In the genomic region with DNA sequence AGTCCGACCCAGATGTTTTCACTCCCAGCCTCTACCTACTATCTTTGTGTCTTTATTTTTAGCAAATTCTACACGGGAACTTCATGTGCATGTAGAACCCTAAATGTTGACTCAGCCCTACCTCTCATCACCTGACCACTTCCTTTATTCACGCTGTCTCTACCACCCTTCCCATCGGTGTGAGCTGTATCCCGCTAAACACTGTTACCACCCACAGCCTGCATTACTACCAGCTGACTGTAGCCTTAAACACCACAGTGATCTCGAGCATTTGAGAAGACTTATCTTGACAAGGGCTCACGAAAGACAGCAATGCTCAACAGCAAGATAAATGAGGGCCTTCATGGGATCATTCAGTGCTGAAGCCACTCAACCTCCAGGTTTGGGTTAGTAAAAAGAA, we compare ENCODE assay signal across 23 cellular contexts. TPM values are rescaled to one million over a fixed set of nuclear protein-coding genes. Genes with fewer than 3 reads are reported as not detected.
A peak's percentile ranks its signal among the peaks of the same experiment; 100 is the strongest.
DNase-seq lines count a peak whose midpoint lies in the region; ATAC-seq and TF ChIP-seq lines count a peak whose summit lies in the region.
"Had no signal": no experiment of that assay in that cellular context is flagged by ENCODE, and none has a peak within 500 bp of the region (broad histone marks: within the 10 kb centered on the region; RNA-seq: fewer than 3 reads in every experiment).

No MANE protein-coding gene starts in this region.

- no CpG with 5 or more reads among the region's 7 CpGs for WGBS in trophoblast cell (ENCODE audit: extremely low coverage, insufficient coverage, insufficient read length)

- peak overlapping the region; percentile 1 for H4K91ac ChIP-seq in trophoblast cell (ENCODE audit: low read depth, low read length)

- ATAC-seq in activated CD8-positive, alpha-beta memory T cell treated with anti-CD3 and anti-CD28 coated beads, Interleukin-2, amount 10 ng/mL, durations not matched to agents 7 days and 5 days: peak; percentile 65
- ATAC-seq in activated CD8-positive, alpha-beta T cell treated with anti-CD3 and anti-CD28 coated beads for 36 hours: peak; percentile 55
- ATAC-seq in GM19467 (IDR thresholded peaks at IDR 0.05; ENCODE audit: unreplicated experiment): no peak
- ATAC-seq: PC-3 had no signal

- no peak overlapping the region for H2BK5ac ChIP-seq in trophoblast cell (ENCODE audit: low read depth, low read length, poor library complexity)

- H3K4me3 Mint-ChIP-seq in activated CD8-positive, alpha-beta memory T cell treated with anti-CD3 and anti-CD28 coated beads, Interleukin-2, amount 10 ng/mL, durations not matched to agents 7 days and 5 days: no peak overlapping the region
- no peak overlapping the region for H3K4me3 Mint-ChIP-seq in activated CD8-positive, alpha-beta T cell treated with anti-CD3 and anti-CD28 coated beads for 36 hours
- H3K4me3 Mint-ChIP-seq: CD4-positive, CD25-positive, alpha-beta regulatory T cell had no signal

- CTCF ChIA-PET in activated CD8-positive, alpha-beta memory T cell treated with anti-CD3 and anti-CD28 coated beads, Interleukin-2, amount 10 ng/mL, durations not matched to agents 7 days and 5 days (lab: Charles Lee): no interaction called here
- CTCF ChIA-PET in activated CD8-positive, alpha-beta T cell treated with anti-CD3 and anti-CD28 coated beads for 36 hours (lab: Charles Lee): no interaction called here

- POLR2A ChIA-PET in activated CD8-positive, alpha-beta T cell treated with anti-CD3 and anti-CD28 coated beads for 36 hours (lab: Charles Lee): no interaction called here

- H3K4me2 ChIP-seq in trophoblast cell (ENCODE audit: low read length): no peak overlapping the region

- no peak overlapping the region for H2BK120ac ChIP-seq in trophoblast cell (ENCODE audit: insufficient read depth, low read length, poor library complexity)

- H2AFZ ChIP-seq in trophoblast cell (ENCODE audit: insufficient read depth, low read length, poor library complexity): no peak overlapping the region

- no peaks in the 10 kb centered on the region for H3K79me2 ChIP-seq in trophoblast cell (ENCODE audit: control insufficient read depth, insufficient read depth, low read length, poor library complexity)

- no peak overlapping the region for H3K18ac ChIP-seq in trophoblast cell (ENCODE audit: low read length)

- no peak overlapping the region for H3K14ac ChIP-seq in trophoblast cell (ENCODE audit: low read length)

- H3K9me3 Mint-ChIP-seq in activated CD8-positive, alpha-beta memory T cell treated with anti-CD3 and anti-CD28 coated beads, Interleukin-2, amount 10 ng/mL, durations not matched to agents 7 days and 5 days (ENCODE audit: low read depth): peaks cover 5% of the 10 kb centered on the region
- H3K9me3 Mint-ChIP-seq in activated CD8-positive, alpha-beta T cell treated with anti-CD3 and anti-CD28 coated beads for 36 hours: peaks cover 2% of the 10 kb centered on the region

- no peak for TF ChIP-seq CTCF in activated CD8-positive, alpha-beta T cell treated with anti-CD3 and anti-CD28 coated beads for 36 hours (IDR thresholded peaks at IDR 0.05)

- peaks cover 12% of the 10 kb centered on the region for H3K4me1 Mint-ChIP-seq in activated CD8-positive, alpha-beta memory T cell treated with anti-CD3 and anti-CD28 coated beads, Interleukin-2, amount 10 ng/mL, durations not matched to agents 7 days and 5 days
- peaks cover 3% of the 10 kb centered on the region for H3K4me1 Mint-ChIP-seq in activated CD8-positive, alpha-beta T cell treated with anti-CD3 and anti-CD28 coated beads for 36 hours (ENCODE audit: low read depth)

- no peaks in the 10 kb centered on the region for H3K27me3 ChIP-seq in trophoblast cell (ENCODE audit: insufficient read depth, low read length)
- H3K27me3 ChIP-seq: MG63 had no signal

- H3K4me3 ChIP-seq in Jurkat, Clone E6-1 (ENCODE audit: low read length): no peak overlapping the region
- H3K4me3 ChIP-seq in trophoblast cell (ENCODE audit: low read depth, low read length): no peak overlapping the region
- H3K4me3 ChIP-seq: MG63 had no signal

- H3K4me1 ChIP-seq in trophoblast cell (ENCODE audit: control insufficient read depth in 1 of 2, insufficient read depth in 2 of 2, low read length in 2 of 2): no peaks in the 10 kb centered on the region

- H3K4ac ChIP-seq in trophoblast cell (ENCODE audit: low read depth, low read length): no peak overlapping the region

- peaks cover 2% of the 10 kb centered on the region for H3K9me3 ChIP-seq in trophoblast cell (ENCODE audit: insufficient read depth, low read depth, low read length)

- H3K27me3 Mint-ChIP-seq in activated CD8-positive, alpha-beta memory T cell treated with anti-CD3 and anti-CD28 coated beads, Interleukin-2, amount 10 ng/mL, durations not matched to agents 7 days and 5 days: no peaks in the 10 kb centered on the region
- H3K27me3 Mint-ChIP-seq in activated CD8-positive, alpha-beta T cell treated with anti-CD3 and anti-CD28 coated beads for 36 hours: peaks cover 16% of the 10 kb centered on the region

- no peaks in the 10 kb centered on the region for H3K36me3 ChIP-seq in trophoblast cell (ENCODE audit: control insufficient read depth in 1 of 2, insufficient read depth in 2 of 2, low read length in 2 of 2)
- H3K36me3 ChIP-seq: MG63 had no signal

- no peak overlapping the region for H3K9ac ChIP-seq in trophoblast cell (ENCODE audit: low read length)

- peak; percentile 50 for DNase-seq in activated CD8-positive, alpha-beta memory T cell treated with anti-CD3 and anti-CD28 coated beads, Interleukin-2, amount 10 ng/mL, durations not matched to agents 7 days and 5 days
- no peak for DNase-seq in activated CD8-positive, alpha-beta memory T cell treated with anti-CD3 and anti-CD28 coated beads, Interleukin-2, amount 50 U/mL, for 4 hours
- peak; percentile 9 for DNase-seq in Jurkat, Clone E6-1 (ENCODE audit: low read depth, low spot score)
- DNase-seq in activated CD8-positive, alpha-beta T cell treated with anti-CD3 and anti-CD28 coated beads for 36 hours: no peak
- peak in 1 of 2 donors; percentile 25 for DNase-seq in trophoblast cell
- DNase-seq in SIG-M5 treated with dmso at 0.1 percent for 504 hours (lab: John Stamatoyannopoulos, UW; ENCODE audit: unreplicated experiment): no peak
- DNase-seq in NCI-H1436 (lab: John Stamatoyannopoulos, UW): no peak
- DNase-seq: CD4-positive, CD25-positive, alpha-beta regulatory T cell; DMS79; IMR-90; Kasumi-1; MG63; NCI-H1105 treated with DMSO at 0.1 percent for 48 hours; NCI-H1694; NCI-H2081 treated with DMSO at 0.1 percent for 48 hours; NCI-H2171 treated with DMSO at 0.1 percent for 48 hours; NCI-H446; NCI-H526; PC-3; Right ventricle myocardium superior had no signal

- no peak overlapping the region for H4K8ac ChIP-seq in trophoblast cell (ENCODE audit: low read depth, low read length)

- H4K12ac ChIP-seq in trophoblast cell (ENCODE audit: low read depth, low read length): no peak overlapping the region

- H2BK12ac ChIP-seq in trophoblast cell (ENCODE audit: low read length): peak overlapping the region; percentile 4

- H3K79me1 ChIP-seq in trophoblast cell (ENCODE audit: low read length): peaks cover 2% of the 10 kb centered on the region

- no peak overlapping the region for H3K27ac ChIP-seq in trophoblast cell (ENCODE audit: low read depth, low read length)

- intact Hi-C loops in activated CD8-positive, alpha-beta T cell treated with anti-CD3 and anti-CD28 coated beads for 36 hours (cut with micrococcal nuclease): no loop called here

- no peak overlapping the region for H3K27ac Mint-ChIP-seq in activated CD8-positive, alpha-beta memory T cell treated with anti-CD3 and anti-CD28 coated beads, Interleukin-2, amount 10 ng/mL, durations not matched to agents 7 days and 5 days
- no peak overlapping the region for H3K27ac Mint-ChIP-seq in activated CD8-positive, alpha-beta T cell treated with anti-CD3 and anti-CD28 coated beads for 36 hours

- H2AK5ac ChIP-seq in trophoblast cell (ENCODE audit: low read length): no peak overlapping the region

- H3K23ac ChIP-seq in trophoblast cell (ENCODE audit: low read length): no peak overlapping the region

- H3K36me3 Mint-ChIP-seq in activated CD8-positive, alpha-beta memory T cell treated with anti-CD3 and anti-CD28 coated beads, Interleukin-2, amount 10 ng/mL, durations not matched to agents 7 days and 5 days: peaks cover 3% of the 10 kb centered on the region
- no peaks in the 10 kb centered on the region for H3K36me3 Mint-ChIP-seq in activated CD8-positive, alpha-beta T cell treated with anti-CD3 and anti-CD28 coated beads for 36 hours (ENCODE audit: low read depth)
- H3K36me3 Mint-ChIP-seq: CD4-positive, CD25-positive, alpha-beta regulatory T cell had no signal

RNA-seq across cellular contexts. Expression of a gene that starts 15.1 kb away (rescaled TPM):
- total RNA-seq in activated CD8-positive, alpha-beta memory T cell treated with anti-CD3 and anti-CD28 coated beads, Interleukin-2, amount 10 ng/mL, durations not matched to agents 7 days and 5 days: 1 to 10 TPM in 1 of 2 experiments, under 1 TPM in 1; 0.80 to 2.5 TPM
- not detected for polyA plus RNA-seq in Jurkat, Clone E6-1 (2012; ENCODE audit: insufficient read depth, insufficient read length)
- under 1 TPM; 0.58 to 0.68 TPM for total RNA-seq in activated CD8-positive, alpha-beta T cell treated with anti-CD3 and anti-CD28 coated beads for 36 hours
- polyA plus RNA-seq in trophoblast cell (2013): 0.64 and 0.69 TPM in 2 replicates
- total RNA-seq: CD4-positive, CD25-positive, alpha-beta regulatory T cell; IMR-90; PC-3; Right ventricle myocardium superior; RPMI7951 had no signal
- polyA plus RNA-seq: IMR-90 had no signal

RNA-seq across cellular contexts. Expression of a gene that starts 26.2 kb away (rescaled TPM):
- not detected for total RNA-seq in activated CD8-positive, alpha-beta memory T cell treated with anti-CD3 and anti-CD28 coated beads, Interleukin-2, amount 10 ng/mL, durations not matched to agents 7 days and 5 days
- not detected for polyA plus RNA-seq in Jurkat, Clone E6-1 (2012; ENCODE audit: insufficient read depth, insufficient read length)
- not detected for total RNA-seq in activated CD8-positive, alpha-beta T cell treated with anti-CD3 and anti-CD28 coated beads for 36 hours
- 29.3 and 33.1 TPM in 2 replicates for polyA plus RNA-seq in trophoblast cell (2013)
- total RNA-seq: CD4-positive, CD25-positive, alpha-beta regulatory T cell; IMR-90; PC-3; Right ventricle myocardium superior; RPMI7951 had no signal
- polyA plus RNA-seq: CD4-positive, CD25-positive, alpha-beta regulatory T cell; IMR-90 had no signal

RNA-seq across cellular contexts. Expression of a gene that starts 45.1 kb away (rescaled TPM):
- 10 to 100 TPM; 30.5 to 32.7 TPM for total RNA-seq in activated CD8-positive, alpha-beta memory T cell treated with anti-CD3 and anti-CD28 coated beads, Interleukin-2, amount 10 ng/mL, durations not matched to agents 7 days and 5 days
- polyA plus RNA-seq in Jurkat, Clone E6-1 (2012; ENCODE audit: insufficient read depth, insufficient read length): not detected
- total RNA-seq in activated CD8-positive, alpha-beta T cell treated with anti-CD3 and anti-CD28 coated beads for 36 hours: 10 to 100 TPM in 1 of 2 experiments, 1 to 10 TPM in 1; 9.5 to 11.7 TPM
- 3.4 and 3.7 TPM in 2 replicates for polyA plus RNA-seq in trophoblast cell (2013)
- total RNA-seq: IMR-90, PC-3 had no signal
- polyA plus RNA-seq: IMR-90 had no signal

RNA-seq across cellular contexts. Expression of a gene that starts 47.0 kb away (rescaled TPM):
- not detected for total RNA-seq in activated CD8-positive, alpha-beta memory T cell treated with anti-CD3 and anti-CD28 coated beads, Interleukin-2, amount 10 ng/mL, durations not matched to agents 7 days and 5 days
- polyA plus RNA-seq in Jurkat, Clone E6-1 (2012; ENCODE audit: insufficient read depth, insufficient read length): not detected
- total RNA-seq in activated CD8-positive, alpha-beta T cell treated with anti-CD3 and anti-CD28 coated beads for 36 hours: not detected
- polyA plus RNA-seq in trophoblast cell (2013): not detected in 2 replicates
- total RNA-seq: CD4-positive, CD25-positive, alpha-beta regulatory T cell; H1; IMR-90; PC-3; RPMI7951 had no signal
- polyA plus RNA-seq: H1, IMR-90 had no signal

Comparison
In these comparisons a context has a peak if more than half of its experiments do, and no peak if none do; other contexts are left out.
1. DNase-seq: peak in activated CD8-positive, alpha-beta memory T cell treated with anti-CD3 and anti-CD28 coated beads, Interleukin-2, amount 10 ng/mL, durations not matched to agents 7 days and 5 days (single experiment) and Jurkat, Clone E6-1 (single experiment); none in activated CD8-positive, alpha-beta memory T cell treated with anti-CD3 and anti-CD28 coated beads, Interleukin-2, amount 50 U/mL, for 4 hours (single experiment), activated CD8-positive, alpha-beta T cell treated with anti-CD3 and anti-CD28 coated beads for 36 hours (single experiment), SIG-M5 treated with dmso at 0.1 percent for 504 hours (single experiment) and NCI-H1436 (single experiment).